ENCODE assay signal across 1 cellular context in genomic region chr6:2931970-2932748, GRCh38.
A peak's percentile ranks its signal among the peaks of the same experiment; 100 is the strongest.
TF ChIP-seq lines count a peak whose summit lies in the region.

No MANE protein-coding gene starts in this region.

TF ChIP-seq in GM23338, 12 proteins besides CTCF, POLR2A, EP300 and RAD21 (continued from another document):
- TF ChIP-seq ZNF462 (CRISPR knock-in tag; IDR thresholded peaks at IDR 0.05), result peak; percentile 58
